Comparison of ENCODE assay signal across 30 cellular contexts in the genomic region with DNA sequence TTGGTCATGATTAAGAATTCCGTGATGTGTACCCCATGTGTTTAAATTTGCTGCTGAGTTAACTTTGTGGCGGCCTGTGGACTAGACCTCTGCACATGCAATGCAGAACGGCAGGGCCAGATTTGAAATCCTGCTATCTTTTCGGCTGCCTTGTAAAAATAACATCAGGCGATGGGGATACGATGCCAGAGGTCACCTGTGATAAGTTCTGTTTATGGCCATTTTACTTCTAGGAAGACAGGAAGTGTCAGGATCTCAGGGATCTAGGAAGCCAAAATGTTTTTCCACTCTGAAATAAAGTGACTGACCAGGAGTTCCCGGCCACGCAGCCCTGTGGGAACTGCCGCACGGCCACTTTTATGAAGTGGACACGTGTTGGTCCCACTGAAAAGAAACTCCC.
DNase-seq lines count a peak whose midpoint lies in the region; ATAC-seq, FAIRE-seq and TF ChIP-seq lines count a peak whose summit lies in the region.
"Had no signal": no experiment of that assay in that cellular context is flagged by ENCODE, and none has a peak within 500 bp of the region (broad histone marks: within the 10 kb centered on the region; RNA-seq: fewer than 3 reads in every experiment).

No MANE protein-coding gene starts in this region.

- no peak overlapping the region for H2AFZ ChIP-seq in endothelial cell of umbilical vein (ENCODE audit: low read depth, low read length)

- CTCF ChIA-PET in endothelial cell of umbilical vein (lab: Charles Lee): no interaction called here

- H3K79me2 ChIP-seq in endothelial cell of umbilical vein (ENCODE audit: control insufficient read depth, insufficient read depth, low read length): no peaks in the 10 kb centered on the region

- H4K20me1 ChIP-seq in endothelial cell of umbilical vein (replicated peaks; ENCODE audit: control insufficient read depth, extremely low read depth, insufficient read depth, low read length): no peaks in the 10 kb centered on the region

- no peak for ATAC-seq in right cardiac atrium
- ATAC-seq in heart right ventricle: no peak
- ATAC-seq in mucosa of descending colon: peak; percentile 50
- ATAC-seq in HG03280 (IDR thresholded peaks at IDR 0.05; ENCODE audit: unreplicated experiment): no peak
- ATAC-seq: CD8-positive, alpha-beta T cell; Right ventricle myocardium inferior had no signal

- no peak overlapping the region for H3K9ac ChIP-seq in endothelial cell of umbilical vein (replicated peaks; ENCODE audit: extremely low read depth, insufficient read depth, low read length)
- H3K9ac ChIP-seq: BLaER1 treated with 17β-estradiol and CSF1 and Interleukin-3, amounts not matched to agents 10 nM and 100 nM; KMS-11 had no signal

- H3K27me3 ChIP-seq in right cardiac atrium (ENCODE audit: control insufficient read depth, insufficient read depth): no peaks in the 10 kb centered on the region
- H3K27me3 ChIP-seq in heart right ventricle: no peaks in the 10 kb centered on the region
- H3K27me3 ChIP-seq in endothelial cell of umbilical vein (ENCODE audit: control insufficient read depth in 2 of 2, insufficient read depth in 2 of 2, low read length in 2 of 2): peaks cover 22 to 40% of the 10 kb centered on the region in 2 experiments
- H3K27me3 ChIP-seq in ascending aorta: no peaks in the 10 kb centered on the region
- H3K27me3 ChIP-seq: Peyer's patch, SJSA1 had no signal

- intact Hi-C loops in right cardiac atrium (cut with DNase I) (loop anchor here in 1 of 4 donors (10.0 kb wide), 1 partner anchor 62 kb away; no protein-coding TSS in a partner anchor), heart right ventricle (cut with DNase I) (loop anchor here in 1 of 10 donors (5.0 kb wide), 1 partner anchor 36 kb away; no protein-coding TSS in a partner anchor), endothelial cell of umbilical vein (cut with micrococcal nuclease) (no loop called here), mucosa of descending colon (cut with DNase I, micrococcal nuclease) (no loop called here), ascending aorta (cut with DNase I) (no loop called here)

- TF ChIP-seq CTCF in heart right ventricle (IDR thresholded peaks at IDR 0.05) (no peak), endothelial cell of umbilical vein (IDR thresholded peaks at IDR 0.05; ENCODE audit: extremely low read depth in 1 of 2, insufficient read depth in 1 of 2, low read depth in 1 of 2, low read length in 2 of 2) (no peak), mucosa of descending colon (IDR thresholded peaks at IDR 0.05) (no peak), ascending aorta (IDR thresholded peaks at IDR 0.05) (no peak)

- no peak for TF ChIP-seq POLR2A in endothelial cell of umbilical vein (IDR thresholded peaks at IDR 0.05; ENCODE audit: low read depth, low read length)

- H3K36me3 ChIP-seq in heart right ventricle: no peaks in the 10 kb centered on the region
- no peaks in the 10 kb centered on the region for H3K36me3 ChIP-seq in endothelial cell of umbilical vein (ENCODE audit: control insufficient read depth in 2 of 2, extremely low read depth in 1 of 2, insufficient read depth in 2 of 2, low read length in 2 of 2)
- no peaks in the 10 kb centered on the region for H3K36me3 ChIP-seq in mucosa of descending colon (ENCODE audit: low read depth)
- H3K36me3 ChIP-seq in ascending aorta: no peaks in the 10 kb centered on the region
- H3K36me3 ChIP-seq: BLaER1 treated with 17β-estradiol and CSF1 and Interleukin-3, amounts not matched to agents 10 nM and 100 nM; HAP-1; Peyer's patch; SJSA1 had no signal

- POLR2A ChIA-PET in endothelial cell of umbilical vein (lab: Charles Lee): no interaction called here

- FAIRE-seq in endothelial cell of umbilical vein (lab: Jason Lieb, UNC): peak; percentile 4
- FAIRE-seq: A204.1, GM12892 had no signal

- whole genome bisulfite sequencing in right cardiac atrium: 61% methylated on average over 11 of the region's 11 CpGs
- WGBS in heart right ventricle, 2 donors: 68 to 74% methylated on average over 11 of the region's 11 CpGs

- no TSS peak for BruUV-seq in endothelial cell of umbilical vein (replicated peaks; lab: Mats Ljungman, UMichigan)

- H3K4me1 ChIP-seq in right cardiac atrium (ENCODE audit: control insufficient read depth, insufficient read depth, low read length): peaks cover 24% of the 10 kb centered on the region
- H3K4me1 ChIP-seq in heart right ventricle: peaks cover 12 to 89% (median 55%) of the 10 kb centered on the region in 9 donors
- no peaks in the 10 kb centered on the region for H3K4me1 ChIP-seq in endothelial cell of umbilical vein (ENCODE audit: control insufficient read depth, extremely low read depth, insufficient read depth, low read length)
- H3K4me1 ChIP-seq in mucosa of descending colon (ENCODE audit: low read depth): peaks cover 18% of the 10 kb centered on the region
- H3K4me1 ChIP-seq in ascending aorta: peaks cover 4 to 29% of the 10 kb centered on the region in 2 donors
- H3K4me1 ChIP-seq: HAP-1, SJSA1 had no signal

- no peaks in the 10 kb centered on the region for H3K9me1 ChIP-seq in endothelial cell of umbilical vein (replicated peaks; ENCODE audit: control insufficient read depth, extremely low read depth, insufficient read depth, low read length)

- H3K4me2 ChIP-seq in endothelial cell of umbilical vein (ENCODE audit: insufficient read depth, low read length): no peak overlapping the region
- H3K4me2 ChIP-seq: BLaER1 treated with 17β-estradiol and CSF1 and Interleukin-3, amounts not matched to agents 10 nM and 100 nM; KMS-11 had no signal

- H3K27ac ChIP-seq in right cardiac atrium (ENCODE audit: low read length) (peak overlapping the region; percentile 12), heart right ventricle (no peak overlapping the region), endothelial cell of umbilical vein (ENCODE audit: insufficient read depth, low read depth, low read length) (no peak overlapping the region), ascending aorta (no peak overlapping the region)
- H3K27ac ChIP-seq: BLaER1 treated with 17β-estradiol and CSF1 and Interleukin-3, amounts not matched to agents 10 nM and 100 nM; HL-60; KMS-11; Peyer's patch; SJSA1 had no signal

- dilution Hi-C loops in endothelial cell of umbilical vein (cut with MboI; ENCODE audit: extremely low pct_ligation_motif_present, low sequenced_read_pairs): no loop called here

- H3K4me3 ChIP-seq in right cardiac atrium (ENCODE audit: low read length) (no peak overlapping the region), heart right ventricle (no peak overlapping the region), endothelial cell of umbilical vein (replicated peaks in 1 of 3; ENCODE audit: insufficient read depth in 1 of 3, low read depth in 1 of 3, low read length in 3 of 3) (no peak overlapping the region), mucosa of descending colon (no peak overlapping the region), ascending aorta (no peak overlapping the region)
- H3K4me3 ChIP-seq: BLaER1 treated with 17β-estradiol and CSF1 and Interleukin-3, amounts not matched to agents 10 nM and 100 nM; HAP-1; Peyer's patch; SJSA1 had no signal

- DNase-seq in right cardiac atrium (no peak), heart right ventricle (no peak), endothelial cell of umbilical vein (ENCODE audit: low read depth, low spot score) (no peak), mucosa of descending colon (no peak), SW 1271 (lab: John Stamatoyannopoulos, UW) (no peak), pons (ENCODE audit: low spot score) (no peak), ascending aorta (ENCODE audit: low spot score in 2 of 2) (no peak)
- DNase-seq: Caco-2; CD8-positive, alpha-beta T cell; DMS 273 treated with DMSO at 0.1 percent for 48 hours; DMS79 treated with DMSO at 0.1 percent for 48 hours; GF-D8; GOT3; HFFc6; NCI-H1092; NCI-H1417 treated with DMSO at 0.1 percent for 48 hours; NCI-H1694 treated with DMSO at 0.1 percent for 48 hours; NCI-H2081; NCI-H2227 treated with DMSO at 0.1 percent for 48 hours; NCI-H526 treated with DMSO at 0.1 percent for 48 hours; Peyer's patch had no signal

- H3K9me3 ChIP-seq in right cardiac atrium (ENCODE audit: control insufficient read depth, low read length) (no peaks in the 10 kb centered on the region), heart right ventricle (no peaks in the 10 kb centered on the region), endothelial cell of umbilical vein (replicated peaks; ENCODE audit: control insufficient read depth, insufficient read depth, low read length) (no peaks in the 10 kb centered on the region), mucosa of descending colon (no peaks in the 10 kb centered on the region), ascending aorta (no peaks in the 10 kb centered on the region)
- H3K9me3 ChIP-seq: BLaER1 treated with 17β-estradiol and CSF1 and Interleukin-3, amounts not matched to agents 10 nM and 100 nM; Caco-2; HAP-1; Peyer's patch; SJSA1 had no signal

TF ChIP-seq in endothelial cell of umbilical vein, 7 proteins besides CTCF, POLR2A, EP300 and RAD21:
- TF ChIP-seq MYC (IDR thresholded peaks at IDR 0.05; ENCODE audit: low read depth, low read length): no peak
- no peak for TF ChIP-seq FOS (IDR thresholded peaks at IDR 0.05; ENCODE audit: borderline replicate concordance, insufficient read depth, low read length)
- TF ChIP-seq POLR2AphosphoS5 (IDR thresholded peaks at IDR 0.05; ENCODE audit: insufficient read depth, low read depth, low read length): no peak
- TF ChIP-seq, protein P1, sequence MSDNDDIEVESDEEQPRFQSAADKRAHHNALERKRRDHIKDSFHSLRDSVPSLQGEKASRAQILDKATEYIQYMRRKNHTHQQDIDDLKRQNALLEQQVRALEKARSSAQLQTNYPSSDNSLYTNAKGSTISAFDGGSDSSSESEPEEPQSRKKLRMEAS (IDR thresholded peaks at IDR 0.05; ENCODE audit: insufficient read depth, insufficient read length): no peak
- TF ChIP-seq JUN (IDR thresholded peaks at IDR 0.05; ENCODE audit: borderline replicate concordance, insufficient read depth, insufficient read length, low read depth): no peak
